In the genomic region with DNA sequence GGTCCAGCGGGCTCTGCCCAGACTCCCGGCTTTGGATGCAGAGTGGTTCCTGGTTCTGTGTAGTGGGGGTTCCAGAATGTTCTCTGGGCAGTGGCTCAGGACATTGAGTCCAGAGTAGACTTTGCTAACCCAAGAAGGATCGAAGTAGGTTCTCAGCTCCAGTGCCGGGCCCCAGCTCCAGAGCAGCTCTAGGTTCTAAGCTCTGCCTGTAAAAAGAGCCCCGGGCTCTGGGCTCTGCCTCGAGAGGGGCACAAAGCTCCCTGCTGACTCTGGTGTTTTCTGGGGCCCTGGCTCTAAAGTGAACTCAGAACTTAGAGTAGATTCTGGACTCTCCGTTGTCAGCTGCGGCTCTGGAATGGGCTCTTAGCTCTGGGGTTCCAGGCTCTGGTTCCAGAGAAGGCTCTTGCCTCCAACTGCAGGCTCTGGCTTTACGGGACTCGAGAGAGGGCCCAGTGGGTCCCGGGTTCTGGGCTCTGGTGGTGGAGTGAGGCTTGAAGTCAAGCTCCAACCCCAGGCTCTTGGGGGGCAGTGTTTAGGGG, we compare ENCODE assay signal across 9 cellular contexts. TPM values are rescaled to one million over a fixed set of nuclear protein-coding genes. Genes with fewer than 3 reads are reported as not detected.
DNase-seq lines count a peak whose midpoint lies in the region; ATAC-seq and TF ChIP-seq lines count a peak whose summit lies in the region.
"Had no signal": no experiment of that assay in that cellular context is flagged by ENCODE, and none has a peak within 500 bp of the region (broad histone marks: within the 10 kb centered on the region; RNA-seq: fewer than 3 reads in every experiment).

No MANE protein-coding gene starts in this region.

- H4K8ac ChIP-seq in H9 (replicated peaks; ENCODE audit: insufficient read length, low read depth, low read length): no peak overlapping the region

- H3K4ac ChIP-seq in H9 (ENCODE audit: low read depth, low read length): no peak overlapping the region

- H3K27me3 ChIP-seq in H9 (ENCODE audit: insufficient read depth, low read length) (no peaks in the 10 kb centered on the region), right atrium auricular region (no peaks in the 10 kb centered on the region)

- H3K4me1 ChIP-seq in H9 (ENCODE audit: insufficient read depth, low read length): peaks cover 3% of the 10 kb centered on the region; the same call in 1 of the 2 replicates
- peaks cover 0 to 23% of the 10 kb centered on the region in 2 donors for H3K4me1 ChIP-seq in right atrium auricular region

- H3K27ac Mint-ChIP-seq in H9: no peak overlapping the region; a peak in 1 of 7 replicates

- H3K79me1 ChIP-seq in H9 (ENCODE audit: insufficient read depth, low read depth, low read length, poor library complexity, severe bottlenecking): no peaks in the 10 kb centered on the region

- H2AFZ ChIP-seq in H9 (ENCODE audit: low read length): no peak overlapping the region

- no peak overlapping the region for H3K14ac ChIP-seq in H9 (ENCODE audit: insufficient read depth, low read length)

- no peak overlapping the region for H2BK20ac ChIP-seq in H9 (ENCODE audit: low read depth, low read length, poor library complexity, severe bottlenecking)

- H3K4me2 ChIP-seq in H9 (ENCODE audit: insufficient read depth, insufficient read length, low read length): peak overlapping the region; percentile 54

- H3K56ac ChIP-seq in H9 (ENCODE audit: insufficient read length, low read depth, low read length): no peak overlapping the region

- peaks cover 15 to 21% (median 16%) of the 10 kb centered on the region in 3 experiments; a peak in 6 of 7 replicates for H3K36me3 Mint-ChIP-seq in H9 (ENCODE audit: insufficient read depth in 1 of 3, low read depth in 3 of 3)

- no peaks in the 10 kb centered on the region for H3K79me2 ChIP-seq in H9 (ENCODE audit: insufficient read depth, low read length)

- H4K91ac ChIP-seq in H9 (ENCODE audit: insufficient read length, low read depth, low read length): no peak overlapping the region

- H3K4me3 Mint-ChIP-seq in H9: peak overlapping the region; percentile 67 to 81

- H2BK15ac ChIP-seq in H9 (ENCODE audit: low read depth, low read length): no peak overlapping the region

- ATAC-seq in GM18861 (IDR thresholded peaks at IDR 0.05; ENCODE audit: unreplicated experiment) (no peak), HG02571 (IDR thresholded peaks at IDR 0.05; ENCODE audit: unreplicated experiment) (no peak)

- no peak overlapping the region for H2BK5ac ChIP-seq in H9 (ENCODE audit: insufficient read length, low read length)

- no CpG with 5 or more reads among the region's 11 CpGs for WGBS in H9 (ENCODE audit: extremely low coverage, insufficient read length, low lambda C conversion rate)

- no peak overlapping the region for H2BK12ac ChIP-seq in H9 (ENCODE audit: insufficient read length, low read depth, low read length)

- H3K27me3 Mint-ChIP-seq in H9 (ENCODE audit: low read depth): no peaks in the 10 kb centered on the region; the same call in 1 of the 2 replicates

- peak overlapping the region; percentile 26 to 55 for H3K4me3 ChIP-seq in right atrium auricular region
- peak overlapping the region; percentile 28 to 44 (median 35) for H3K4me3 ChIP-seq in skin epidermis

- H3K23me2 ChIP-seq in H9 (ENCODE audit: insufficient read length, low read depth, low read length, poor library complexity, severe bottlenecking): peaks cover 3% of the 10 kb centered on the region

- DNase-seq in H9: no peak
- no peak for DNase-seq in right atrium auricular region (ENCODE audit: low spot score)
- no peak for DNase-seq in NCI-H1092 treated with DMSO at 0.1 percent for 48 hours (lab: John Stamatoyannopoulos, UW)
- DNase-seq in NCI-H1930 (lab: John Stamatoyannopoulos, UW): no peak

- H3K27ac ChIP-seq in H9 (ENCODE audit: insufficient read length, low read depth, low read length) (no peak overlapping the region), VCaP (peak overlapping the region; percentile 40; the same call in 1 of the 2 replicates), right atrium auricular region (peak overlapping the region; percentile 79), skin epidermis (peak overlapping the region in 11 of 21 experiments; percentile 7 to 70 (median 27))

- no peak overlapping the region for H3K23ac ChIP-seq in H9 (ENCODE audit: insufficient read length, low read depth, low read length)

- no peaks in the 10 kb centered on the region for H3K9me3 Mint-ChIP-seq in H9

- no peak overlapping the region for H2BK120ac ChIP-seq in H9 (ENCODE audit: low read depth, low read length, poor library complexity, severe bottlenecking)

- H3K4me1 Mint-ChIP-seq in H9: peaks cover 7 to 15% of the 10 kb centered on the region in 2 experiments

- no peak overlapping the region for H3K9ac ChIP-seq in H9 (ENCODE audit: extremely low read depth, insufficient read length, low read length)

- no peak overlapping the region for H4K5ac ChIP-seq in H9 (ENCODE audit: insufficient read length, low read depth, low read length)

- no peak overlapping the region for H3K18ac ChIP-seq in H9 (ENCODE audit: insufficient read length, low read depth, low read length)

- no peak overlapping the region for H2AK5ac ChIP-seq in H9 (ENCODE audit: insufficient read length, low read length)

- no peaks in the 10 kb centered on the region for H4K20me1 ChIP-seq in H9 (ENCODE audit: control insufficient read depth, insufficient read depth, insufficient read length)

- no peaks in the 10 kb centered on the region for H3K9me3 ChIP-seq in H9 (ENCODE audit: control insufficient read depth, low read depth, low read length)
- H3K9me3 ChIP-seq in right atrium auricular region: no peaks in the 10 kb centered on the region

- peaks cover 22% of the 10 kb centered on the region for H3K36me3 ChIP-seq in right atrium auricular region

- H3T11ph ChIP-seq in H9 (ENCODE audit: low read length): no peak overlapping the region

- TF ChIP-seq CTCF in H9 (conservative IDR thresholded peaks at IDR 0.05) (no peak), VCaP (conservative IDR thresholded peaks at IDR 0.05) (no peak), right atrium auricular region (IDR thresholded peaks at IDR 0.05) (no peak)

RNA-seq across cellular contexts. Expression of gene WDR38, which starts 0.4 kb away (rescaled TPM):
- total RNA-seq in H9 (2021): not detected in 2 replicates
- total RNA-seq in right atrium auricular region: not detected
- total RNA-seq: NCI-H460 had no signal

RNA-seq across cellular contexts. Expression of gene RPL35, which starts 8.1 kb away (rescaled TPM):
- total RNA-seq in H9 (2021): 1,840 and 1,901 TPM in 2 replicates
- total RNA-seq in right atrium auricular region: 1,000 to 10,000 TPM in 1 of 2 donors, 100 to 1,000 TPM in 1; 846 to 1,378 TPM

RNA-seq across cellular contexts. Expression of gene ARPC5L, which starts 8.3 kb away (rescaled TPM):
- total RNA-seq in H9 (2021): 67.7 and 68.9 TPM in 2 replicates
- 10 to 100 TPM; 21.7 to 23.5 TPM for total RNA-seq in right atrium auricular region
